In the genomic region with DNA sequence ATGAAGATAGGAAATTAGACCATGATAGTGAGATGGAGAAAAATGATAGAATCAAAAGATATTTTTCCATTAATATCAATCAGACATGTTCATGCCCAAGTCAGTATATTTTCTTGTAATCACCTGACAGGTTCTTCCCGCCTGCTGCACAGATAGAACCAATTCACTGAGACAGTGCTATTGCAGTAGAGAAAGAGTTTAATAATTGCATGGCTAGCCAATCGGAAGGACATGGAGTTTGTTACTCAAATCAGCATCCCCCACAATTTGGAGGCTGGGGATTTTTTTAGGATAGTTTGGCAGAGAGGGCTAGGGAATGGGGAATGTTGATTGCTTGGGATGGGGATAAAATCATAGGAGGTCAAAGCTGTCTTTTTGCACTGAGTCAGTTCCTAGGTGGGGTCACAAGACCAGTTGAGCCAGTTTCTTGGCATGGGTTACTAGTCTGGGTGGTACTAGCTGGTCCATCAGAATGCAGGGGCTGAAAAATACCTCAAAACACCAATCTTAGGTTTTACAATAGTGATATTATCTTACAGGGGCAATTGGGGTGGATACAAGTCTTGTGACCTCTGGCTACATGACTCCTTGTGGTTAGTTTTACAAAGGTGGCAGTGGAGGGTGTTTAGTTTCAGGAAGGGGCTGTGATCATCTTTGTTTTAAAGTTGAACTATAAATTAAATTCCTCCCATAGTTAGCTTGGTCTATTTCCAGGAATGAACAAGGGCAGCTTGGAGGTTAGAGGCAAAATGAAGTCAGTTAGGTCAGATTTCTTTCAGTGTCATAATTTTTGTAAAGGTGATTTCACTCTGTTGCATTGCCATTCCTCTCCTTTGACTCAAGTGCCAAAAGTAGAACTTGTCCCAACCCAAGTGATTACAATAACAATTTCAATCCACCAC, we compare ENCODE assay signal across 12 cellular contexts.
A peak's percentile ranks its signal among the peaks of the same experiment; 100 is the strongest.
DNase-seq lines count a peak whose midpoint lies in the region; ATAC-seq, FAIRE-seq and TF ChIP-seq lines count a peak whose summit lies in the region.
"Had no signal": no experiment of that assay in that cellular context is flagged by ENCODE, and none has a peak within 500 bp of the region (broad histone marks: within the 10 kb centered on the region; RNA-seq: fewer than 3 reads in every experiment).

No MANE protein-coding gene starts in this region.

- no peak overlapping the region for H3K4me3 Mint-ChIP-seq in astrocyte (ENCODE audit: unreplicated experiment)
- H3K4me3 Mint-ChIP-seq: activated CD4-positive, alpha-beta memory T cell treated with anti-CD3 and anti-CD28 coated beads for 36 hours; brain; CD4-positive, alpha-beta memory T cell; effector memory CD8-positive, alpha-beta T cell had no signal

- no peaks in the 10 kb centered on the region for H3K79me2 ChIP-seq in astrocyte (ENCODE audit: insufficient read depth, low read length)

- no peaks in the 10 kb centered on the region for H3K27me3 Mint-ChIP-seq in astrocyte (ENCODE audit: low read depth, unreplicated experiment)
- H3K27me3 Mint-ChIP-seq: activated CD4-positive, alpha-beta memory T cell treated with anti-CD3 and anti-CD28 coated beads for 36 hours; CD4-positive, alpha-beta memory T cell had no signal

- no peaks in the 10 kb centered on the region for H4K20me1 ChIP-seq in astrocyte (ENCODE audit: insufficient read depth, low read length)

- H3K27ac Mint-ChIP-seq in astrocyte (ENCODE audit: unreplicated experiment) = peak overlapping the region; percentile 30
- H3K27ac Mint-ChIP-seq: activated CD4-positive, alpha-beta memory T cell treated with anti-CD3 and anti-CD28 coated beads for 36 hours; CD4-positive, alpha-beta memory T cell; effector memory CD8-positive, alpha-beta T cell had no signal

- no peaks in the 10 kb centered on the region for H3K36me3 Mint-ChIP-seq in astrocyte (ENCODE audit: low read depth, unreplicated experiment)
- H3K36me3 Mint-ChIP-seq: activated CD4-positive, alpha-beta memory T cell treated with anti-CD3 and anti-CD28 coated beads for 36 hours; brain; CD4-positive, alpha-beta memory T cell had no signal

- no peak for TF ChIP-seq EP300 in ovary (IDR thresholded peaks at IDR 0.05)

- no peaks in the 10 kb centered on the region for H3K27me3 ChIP-seq in astrocyte (ENCODE audit: insufficient read depth, low read length)
- H3K27me3 ChIP-seq in ovary = no peaks in the 10 kb centered on the region
- H3K27me3 ChIP-seq: SJCRH30 had no signal

- FAIRE-seq in astrocyte (lab: Jason Lieb, UNC) (peak; percentile 20), urothelium cell line (lab: Jason Lieb, UNC) (peak; percentile 55), GM12891 (lab: Jason Lieb, UNC) (no peak)

- intact Hi-C loops in ovary (cut with DNase I) = no loop called here

- WGBS in ovary, 3 donors = 95 to 98% (median 95%) methylated on average over 2 of the region's 2 CpGs

- TF ChIP-seq CTCF in astrocyte (IDR thresholded peaks at IDR 0.05; ENCODE audit: insufficient read depth, low read depth, low read length) = no peak
- no peak for TF ChIP-seq CTCF in ovary (IDR thresholded peaks at IDR 0.05)

- TF ChIP-seq POLR2A in ovary (IDR thresholded peaks at IDR 0.05) = no peak
- no peak for TF ChIP-seq POLR2A in GM12891 (IDR thresholded peaks at IDR 0.05; ENCODE audit: low read depth, low read length)

- no peak overlapping the region for H3K4me3 ChIP-seq in astrocyte (ENCODE audit: insufficient read depth, low read depth, low read length)
- no peak overlapping the region for H3K4me3 ChIP-seq in ovary
- H3K4me3 ChIP-seq: SJCRH30 had no signal

- ATAC-seq in GM21367 (IDR thresholded peaks at IDR 0.05; ENCODE audit: unreplicated experiment) = no peak
- ATAC-seq: effector memory CD8-positive, alpha-beta T cell had no signal

- peaks cover 2% of the 10 kb centered on the region for H3K9me3 Mint-ChIP-seq in astrocyte (ENCODE audit: unreplicated experiment)
- H3K9me3 Mint-ChIP-seq: activated CD4-positive, alpha-beta memory T cell treated with anti-CD3 and anti-CD28 coated beads for 36 hours had no signal

- H3K9ac ChIP-seq in astrocyte (ENCODE audit: low read length) = no peak overlapping the region

- H3K4me1 ChIP-seq in astrocyte (ENCODE audit: insufficient read depth, low read length) (peaks cover 51% of the 10 kb centered on the region), ovary (ENCODE audit: insufficient read depth) (peaks cover 6% of the 10 kb centered on the region)

- H3K4me2 ChIP-seq in astrocyte (ENCODE audit: low read length) = peak overlapping the region; percentile 26

- peak overlapping the region; percentile 83 for H3K27ac ChIP-seq in astrocyte (ENCODE audit: low read depth, low read length)
- no peak overlapping the region for H3K27ac ChIP-seq in ovary
- H3K27ac ChIP-seq: SJCRH30 had no signal

- no peaks in the 10 kb centered on the region for H3K9me3 ChIP-seq in astrocyte (ENCODE audit: insufficient read depth, low read depth, low read length)
- no peaks in the 10 kb centered on the region for H3K9me3 ChIP-seq in ovary
- H3K9me3 ChIP-seq: SJCRH30 had no signal

- peaks cover 25% of the 10 kb centered on the region for H3K4me1 Mint-ChIP-seq in astrocyte (ENCODE audit: low read depth, unreplicated experiment)
- H3K4me1 Mint-ChIP-seq: CD4-positive, alpha-beta memory T cell had no signal

- peak; percentile 47 for DNase-seq in HT-29 (ENCODE audit: low spot score)
- DNase-seq in astrocyte (ENCODE audit: low read depth) = peak; percentile 55
- peak; percentile 23 for DNase-seq in kidney glomerular epithelial cell (lab: John Stamatoyannopoulos, UW)
- peak; percentile 19 for DNase-seq in urothelium cell line (ENCODE audit: low spot score)
- DNase-seq in ovary = no peak
- DNase-seq in GM12891 (ENCODE audit: insufficient read length, low spot score) = no peak
- DNase-seq: activated CD4-positive, alpha-beta memory T cell treated with anti-CD3 and anti-CD28 coated beads for 36 hours; CD4-positive, alpha-beta memory T cell; effector memory CD8-positive, alpha-beta T cell; SJCRH30 had no signal

- no peaks in the 10 kb centered on the region for H3K36me3 ChIP-seq in astrocyte (ENCODE audit: insufficient read depth, low read length)
- no peaks in the 10 kb centered on the region for H3K36me3 ChIP-seq in ovary
- H3K36me3 ChIP-seq: SJCRH30 had no signal

- H2AFZ ChIP-seq in astrocyte (ENCODE audit: low read depth, low read length) = no peak overlapping the region

TF ChIP-seq in GM12891, 5 proteins besides CTCF, POLR2A, EP300 and RAD21:
- no peak for TF ChIP-seq TAF1 (IDR thresholded peaks at IDR 0.05; ENCODE audit: low read depth, low read length)
- TF ChIP-seq POU2F2 (IDR thresholded peaks at IDR 0.05; ENCODE audit: low read depth, low read length) = no peak
- TF ChIP-seq POLR2AphosphoS5 (IDR thresholded peaks at IDR 0.05; ENCODE audit: low read depth, low read length) = no peak
TF ChIP-seq in GM12891: peak in this region for 0.

Comparison
In these comparisons a context has a peak if more than half of its experiments do, and no peak if none do; other contexts are left out.
1. DNase-seq: peak in HT-29 (single experiment), astrocyte (single experiment), kidney glomerular epithelial cell (single experiment) and urothelium cell line (single experiment); none in ovary (0 of 5) and GM12891 (single experiment).